ENCODE assay signal across 9 cellular contexts in the genomic region with DNA sequence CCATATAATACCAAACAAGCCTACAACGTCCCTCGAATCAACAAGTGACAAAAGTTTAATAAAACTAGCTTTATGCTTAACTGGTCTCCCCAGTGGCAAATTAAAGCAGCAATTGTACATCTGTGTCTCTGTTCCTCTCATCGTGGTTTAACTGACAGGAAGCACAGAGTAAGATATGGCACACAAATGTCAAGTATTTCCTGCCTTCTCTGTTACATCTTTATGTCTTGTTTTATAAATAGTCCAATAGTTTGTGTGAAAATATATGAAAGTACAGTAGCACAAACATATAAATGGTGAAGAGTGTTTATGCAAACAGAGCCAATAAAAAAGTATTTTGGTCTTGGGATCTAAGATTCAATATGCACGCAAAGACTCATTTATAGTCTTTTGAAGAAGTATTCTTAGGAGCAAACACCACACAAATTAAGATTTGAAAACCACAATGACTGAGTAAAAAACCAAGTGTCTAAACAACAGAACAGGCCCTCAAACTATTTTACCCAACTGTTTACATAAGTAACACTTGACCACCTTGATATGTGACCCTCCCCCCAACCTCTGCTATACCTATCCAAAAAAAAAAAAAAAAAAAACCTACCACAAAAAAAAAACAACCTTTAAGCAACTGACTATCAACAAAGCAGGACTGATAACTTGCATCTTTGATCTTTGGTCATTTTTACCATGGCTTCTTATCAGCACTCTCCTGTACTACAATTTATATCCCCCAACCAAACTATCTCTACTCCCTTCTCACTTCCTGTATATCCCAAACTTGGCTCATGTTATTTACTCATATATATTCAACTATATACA. TPM values are rescaled to one million over a fixed set of nuclear protein-coding genes. Genes with fewer than 3 reads are reported as not detected.
DNase-seq lines count a peak whose midpoint lies in the region; ATAC-seq, FAIRE-seq and TF ChIP-seq lines count a peak whose summit lies in the region.
"Had no signal": no experiment of that assay in that cellular context is flagged by ENCODE, and none has a peak within 500 bp of the region (broad histone marks: within the 10 kb centered on the region; RNA-seq: fewer than 3 reads in every experiment).

No MANE protein-coding gene starts in this region.

- no peak for TF ChIP-seq CTCF in upper lobe of right lung (IDR thresholded peaks at IDR 0.05)

- no peak overlapping the region for H3K27ac ChIP-seq in upper lobe of right lung

- intact Hi-C loops in upper lobe of right lung (cut with DNase I), result no loop called here

- no peaks in the 10 kb centered on the region for H3K27me3 ChIP-seq in upper lobe of right lung
- H3K27me3 ChIP-seq in MG63, result no peaks in the 10 kb centered on the region
- H3K27me3 ChIP-seq: heart right ventricle had no signal

- H3K9me3 ChIP-seq in upper lobe of right lung (no peaks in the 10 kb centered on the region), MG63 (no peaks in the 10 kb centered on the region)
- H3K9me3 ChIP-seq: heart right ventricle had no signal

- H3K4me3 ChIP-seq in upper lobe of right lung, result no peak overlapping the region
- H3K4me3 ChIP-seq in MG63, result no peak overlapping the region
- H3K4me3 ChIP-seq: heart right ventricle had no signal

- H3K4me1 ChIP-seq in upper lobe of right lung, result peaks cover 48% of the 10 kb centered on the region

- TF ChIP-seq POLR2A in H54 (IDR thresholded peaks at IDR 0.05; ENCODE audit: low read depth, low read length), result no peak

- no peaks in the 10 kb centered on the region for H3K36me3 ChIP-seq in upper lobe of right lung
- H3K36me3 ChIP-seq in MG63, result no peaks in the 10 kb centered on the region

- peak; percentile 80 for FAIRE-seq in H54 (lab: Jason Lieb, UNC)

- ATAC-seq in GM18498 (IDR thresholded peaks at IDR 0.05; ENCODE audit: unreplicated experiment) (peak; percentile 76), upper lobe of right lung (peak; percentile 40)

- DNase-seq in H54 (ENCODE audit: insufficient read length, low spot score), result no peak
- peak; percentile 37 for DNase-seq in M059J (ENCODE audit: low read depth)
- peak; percentile 64 for DNase-seq in central memory CD4-positive, alpha-beta T cell
- no peak for DNase-seq in upper lobe of right lung
- DNase-seq in activated effector memory CD4-positive, alpha-beta T cell treated with anti-CD3 and anti-CD28 coated beads, Interleukin-2, amount 50 U/mL, for 16 hours, result no peak
- no peak for DNase-seq in amniotic stem cell (lab: John Stamatoyannopoulos, UW)
- no peak for DNase-seq in MG63
- DNase-seq: heart right ventricle had no signal

RNA-seq across cellular contexts. Expression of gene ELF1, which starts 14.0 kb away (rescaled TPM):
- 18.9 and 26.6 TPM in 2 replicates for total RNA-seq in M059J (2014; rRNA removed; shearing (Covaris generic))
- 81.5 TPM for total RNA-seq in upper lobe of right lung
- total RNA-seq in MG63 (2014; rRNA removed; shearing (Covaris generic); ENCODE audit: low replicate concordance), result 6.7 and 11.3 TPM in 2 replicates

RNA-seq across cellular contexts. Expression of gene WBP4, which starts 56.2 kb away (rescaled TPM):
- total RNA-seq in M059J (2014; rRNA removed; shearing (Covaris generic)), result 6.9 and 9.8 TPM in 2 replicates
- 11.0 TPM for total RNA-seq in upper lobe of right lung
- total RNA-seq in MG63 (2014; rRNA removed; shearing (Covaris generic); ENCODE audit: low replicate concordance), result 10.5 and 15.7 TPM in 2 replicates

Comparison
In these comparisons a context has a peak if more than half of its experiments do, and no peak if none do; other contexts are left out.
1. DNase-seq: peak in M059J (single experiment) and central memory CD4-positive, alpha-beta T cell (single experiment); none in H54 (single experiment), upper lobe of right lung (single experiment), activated effector memory CD4-positive, alpha-beta T cell treated with anti-CD3 and anti-CD28 coated beads, Interleukin-2, amount 50 U/mL, for 16 hours (single experiment), amniotic stem cell (single experiment) and MG63 (single experiment).